ENCODE assay signal across 9 cellular contexts in genomic region chr19:35509861-35510625, GRCh38. TPM values are rescaled to one million over a fixed set of nuclear protein-coding genes. Genes with fewer than 3 reads are reported as not detected.
DNase-seq lines count a peak whose midpoint lies in the region; ATAC-seq, FAIRE-seq and TF ChIP-seq lines count a peak whose summit lies in the region.
"Had no signal": no experiment of that assay in that cellular context is flagged by ENCODE, and none has a peak within 500 bp of the region (broad histone marks: within the 10 kb centered on the region; RNA-seq: fewer than 3 reads in every experiment).

No MANE protein-coding gene starts in this region.

- no peak overlapping the region for H3K4me2 ChIP-seq in endothelial cell of umbilical vein (ENCODE audit: insufficient read depth, low read length)

- H3K9ac ChIP-seq in endothelial cell of umbilical vein (replicated peaks; ENCODE audit: extremely low read depth, insufficient read depth, low read length) = no peak overlapping the region

- H3K9me3 ChIP-seq in HAP-1 (no peaks in the 10 kb centered on the region), endothelial cell of umbilical vein (replicated peaks; ENCODE audit: control insufficient read depth, insufficient read depth, low read length) (no peaks in the 10 kb centered on the region)

- BruUV-seq in endothelial cell of umbilical vein (replicated peaks; lab: Mats Ljungman, UMichigan) = no TSS peak

- TF ChIP-seq POLR2A in endothelial cell of umbilical vein (IDR thresholded peaks at IDR 0.05; ENCODE audit: low read depth, low read length) = no peak

- H3K4me3 ChIP-seq in HAP-1 (peak overlapping the region; percentile 47), endothelial cell of umbilical vein (replicated peaks in 1 of 3; ENCODE audit: insufficient read depth in 1 of 3, low read depth in 1 of 3, low read length in 3 of 3) (no peak overlapping the region)
- H3K4me3 ChIP-seq: SK-N-MC had no signal

- intact Hi-C loops in endothelial cell of umbilical vein (cut with micrococcal nuclease) = loop anchor here (1.0 kb wide), 3 partner anchors 82 to 421 kb away; no protein-coding TSS in a partner anchor

- no peaks in the 10 kb centered on the region for H3K9me1 ChIP-seq in endothelial cell of umbilical vein (replicated peaks; ENCODE audit: control insufficient read depth, extremely low read depth, insufficient read depth, low read length)

- H4K20me1 ChIP-seq in endothelial cell of umbilical vein (replicated peaks; ENCODE audit: control insufficient read depth, extremely low read depth, insufficient read depth, low read length) = no peaks in the 10 kb centered on the region

- dilution Hi-C loops in endothelial cell of umbilical vein (cut with MboI; ENCODE audit: extremely low pct_ligation_motif_present, low sequenced_read_pairs) = no loop called here

- no peaks in the 10 kb centered on the region for H3K36me3 Mint-ChIP-seq in activated CD8-positive, alpha-beta memory T cell treated with anti-CD3 and anti-CD28 coated beads, Interleukin-2, amount 10 ng/mL, durations not matched to agents 7 days and 5 days

- peak overlapping the region; percentile 22 for H3K4me3 Mint-ChIP-seq in activated CD8-positive, alpha-beta memory T cell treated with anti-CD3 and anti-CD28 coated beads, Interleukin-2, amount 10 ng/mL, durations not matched to agents 7 days and 5 days

- in situ Hi-C loops in HAP-1 (cut with MboI; ENCODE audit: low sequenced_read_pairs) = no loop called here

- H3K79me2 ChIP-seq in endothelial cell of umbilical vein (ENCODE audit: control insufficient read depth, insufficient read depth, low read length) = no peaks in the 10 kb centered on the region

- POLR2A ChIA-PET in endothelial cell of umbilical vein (lab: Charles Lee) = interaction anchor here (0.5 to 0.6 kb wide), 2 partner anchors 194 to 365 kb away, joined by 3 read pairs; partner anchors contain the start of gene ZBTB32

- H3K27me3 ChIP-seq in HAP-1 (ENCODE audit: low read depth) (no peaks in the 10 kb centered on the region), endothelial cell of umbilical vein (ENCODE audit: control insufficient read depth in 2 of 2, insufficient read depth in 2 of 2, low read length in 2 of 2) (peaks cover 33 to 40% of the 10 kb centered on the region in 2 experiments)

- no peak overlapping the region for H3K27ac Mint-ChIP-seq in activated CD8-positive, alpha-beta memory T cell treated with anti-CD3 and anti-CD28 coated beads, Interleukin-2, amount 10 ng/mL, durations not matched to agents 7 days and 5 days

- DNase-seq in HAP-1 (ENCODE audit: low spot score in 2 of 2) (peak; percentile 69 to 93), NCI-H510A treated with DMSO at 0.1 percent for 48 hours (lab: John Stamatoyannopoulos, UW) (peak; percentile 11), endothelial cell of umbilical vein (ENCODE audit: low read depth, low spot score) (peak; percentile 30), midbrain (lab: John Stamatoyannopoulos, UW) (peak; percentile 55)
- DNase-seq in activated CD8-positive, alpha-beta memory T cell treated with anti-CD3 and anti-CD28 coated beads, Interleukin-2, amount 10 ng/mL, durations not matched to agents 7 days and 5 days = peak; percentile 75
- DNase-seq in stimulated activated CD8-positive, alpha-beta memory T cell treated with anti-CD3 and anti-CD28 coated beads, Interleukin-2, amount 100 ng/mL, for 48 hours (ENCODE audit: low read depth in 2 of 2) = peak; percentile 69 to 73

- peaks cover 15% of the 10 kb centered on the region for H3K36me3 ChIP-seq in HAP-1 (replicated peaks)
- no peaks in the 10 kb centered on the region for H3K36me3 ChIP-seq in endothelial cell of umbilical vein (ENCODE audit: control insufficient read depth in 2 of 2, extremely low read depth in 1 of 2, insufficient read depth in 2 of 2, low read length in 2 of 2)

- CTCF ChIA-PET in activated CD8-positive, alpha-beta memory T cell treated with anti-CD3 and anti-CD28 coated beads, Interleukin-2, amount 10 ng/mL, durations not matched to agents 7 days and 5 days (lab: Charles Lee) = interaction anchor here (0.5 to 3.7 kb wide), 39 partner anchors 8 to 444 kb away, joined by 3 to 21 read pairs (median 3); partner anchors contain the start of genes COX6B1, FFAR2 and FFAR3
- CTCF ChIA-PET in endothelial cell of umbilical vein (lab: Charles Lee) = interaction anchor here (0.6 to 4.0 kb wide), 25 partner anchors 9 to 422 kb away, joined by 3 to 28 read pairs (median 4); partner anchors contain the start of genes HAUS5 and SBSN

- TF ChIP-seq CTCF in C4-2B (conservative IDR thresholded peaks at IDR 0.05) = peak; percentile 96
- peak; percentile 88 to 94 for TF ChIP-seq CTCF in endothelial cell of umbilical vein (IDR thresholded peaks at IDR 0.05; ENCODE audit: extremely low read depth in 1 of 2, insufficient read depth in 1 of 2, low read depth in 1 of 2, low read length in 2 of 2)

- peaks cover 59% of the 10 kb centered on the region for H3K27me3 Mint-ChIP-seq in activated CD8-positive, alpha-beta memory T cell treated with anti-CD3 and anti-CD28 coated beads, Interleukin-2, amount 10 ng/mL, durations not matched to agents 7 days and 5 days

- H3K27ac ChIP-seq in C4-2B (no peak overlapping the region), endothelial cell of umbilical vein (ENCODE audit: insufficient read depth, low read depth, low read length) (no peak overlapping the region)
- H3K27ac ChIP-seq: SK-N-MC had no signal

- ATAC-seq in activated CD8-positive, alpha-beta memory T cell treated with anti-CD3 and anti-CD28 coated beads, Interleukin-2, amount 10 ng/mL, durations not matched to agents 7 days and 5 days = peak; percentile 78
- no peak for ATAC-seq in GM19455 (IDR thresholded peaks at IDR 0.05; ENCODE audit: unreplicated experiment)

- H3K4me1 ChIP-seq in HAP-1 (peaks cover 6% of the 10 kb centered on the region; the same call in 1 of the 2 replicates), endothelial cell of umbilical vein (ENCODE audit: control insufficient read depth, extremely low read depth, insufficient read depth, low read length) (no peaks in the 10 kb centered on the region)

- FAIRE-seq in endothelial cell of umbilical vein (lab: Jason Lieb, UNC) = peak; percentile 66

- peaks cover 14% of the 10 kb centered on the region for H3K4me1 Mint-ChIP-seq in activated CD8-positive, alpha-beta memory T cell treated with anti-CD3 and anti-CD28 coated beads, Interleukin-2, amount 10 ng/mL, durations not matched to agents 7 days and 5 days

- H3K9me3 Mint-ChIP-seq in activated CD8-positive, alpha-beta memory T cell treated with anti-CD3 and anti-CD28 coated beads, Interleukin-2, amount 10 ng/mL, durations not matched to agents 7 days and 5 days (ENCODE audit: low read depth) = no peaks in the 10 kb centered on the region

- H2AFZ ChIP-seq in endothelial cell of umbilical vein (ENCODE audit: low read depth, low read length) = no peak overlapping the region

RNA-seq across cellular contexts. Expression of gene DMKN, which starts 3.4 kb away (rescaled TPM):
- total RNA-seq in activated CD8-positive, alpha-beta memory T cell treated with anti-CD3 and anti-CD28 coated beads, Interleukin-2, amount 10 ng/mL, durations not matched to agents 7 days and 5 days = not detected
- total RNA-seq in endothelial cell of umbilical vein = not detected in 2 replicates
- polyA plus RNA-seq in endothelial cell of umbilical vein = not detected in 2 replicates
- not detected in 2 replicates for polyA plus RNA-seq in endothelial cell of umbilical vein (2011; cell fraction: cytosol; rRNA removed)
- not detected in 2 replicates for polyA plus RNA-seq in endothelial cell of umbilical vein (2011; cell fraction: nucleus; rRNA removed)
- polyA plus RNA-seq in endothelial cell of umbilical vein (2012) = not detected in 2 replicates
- not detected in 2 replicates for polyA minus RNA-seq in endothelial cell of umbilical vein
- 17.7 TPM for polyA minus RNA-seq in endothelial cell of umbilical vein (2011; cell fraction: cytosol; rRNA and poly(A)+ RNA removed)
- polyA minus RNA-seq in endothelial cell of umbilical vein (2011; cell fraction: nucleus; rRNA and poly(A)+ RNA removed) = not detected in 2 replicates

RNA-seq across cellular contexts. Expression of gene SBSN, which starts 18.1 kb away (rescaled TPM):
- not detected for total RNA-seq in activated CD8-positive, alpha-beta memory T cell treated with anti-CD3 and anti-CD28 coated beads, Interleukin-2, amount 10 ng/mL, durations not matched to agents 7 days and 5 days
- total RNA-seq in endothelial cell of umbilical vein = not detected in 2 replicates
- polyA plus RNA-seq in endothelial cell of umbilical vein = not detected in 2 replicates
- polyA plus RNA-seq in endothelial cell of umbilical vein (2011; cell fraction: cytosol; rRNA removed) = not detected in 2 replicates
- 0.07 TPM in 1 of 2 replicates, not detected in the other for polyA plus RNA-seq in endothelial cell of umbilical vein (2011; cell fraction: nucleus; rRNA removed)
- not detected in 2 replicates for polyA plus RNA-seq in endothelial cell of umbilical vein (2012)
- polyA minus RNA-seq in endothelial cell of umbilical vein = not detected in 2 replicates
- polyA minus RNA-seq in endothelial cell of umbilical vein (2011; cell fraction: cytosol; rRNA and poly(A)+ RNA removed) = not detected
- polyA minus RNA-seq in endothelial cell of umbilical vein (2011; cell fraction: nucleus; rRNA and poly(A)+ RNA removed) = not detected in 2 replicates

RNA-seq across cellular contexts. Expression of gene KRTDAP, which starts 19.8 kb away (rescaled TPM):
- total RNA-seq in activated CD8-positive, alpha-beta memory T cell treated with anti-CD3 and anti-CD28 coated beads, Interleukin-2, amount 10 ng/mL, durations not matched to agents 7 days and 5 days = not detected
- total RNA-seq in endothelial cell of umbilical vein = not detected in 2 replicates
- not detected in 2 replicates for polyA plus RNA-seq in endothelial cell of umbilical vein
- polyA plus RNA-seq in endothelial cell of umbilical vein (2011; cell fraction: cytosol; rRNA removed) = not detected in 2 replicates
- not detected in 2 replicates for polyA plus RNA-seq in endothelial cell of umbilical vein (2011; cell fraction: nucleus; rRNA removed)
- polyA plus RNA-seq in endothelial cell of umbilical vein (2012) = not detected in 2 replicates
- not detected in 2 replicates for polyA minus RNA-seq in endothelial cell of umbilical vein
- polyA minus RNA-seq in endothelial cell of umbilical vein (2011; cell fraction: cytosol; rRNA and poly(A)+ RNA removed) = not detected
- polyA minus RNA-seq in endothelial cell of umbilical vein (2011; cell fraction: nucleus; rRNA and poly(A)+ RNA removed) = not detected in 2 replicates

RNA-seq across cellular contexts. Expression of gene GAPDHS, which starts 23.2 kb away (rescaled TPM):
- not detected for total RNA-seq in activated CD8-positive, alpha-beta memory T cell treated with anti-CD3 and anti-CD28 coated beads, Interleukin-2, amount 10 ng/mL, durations not matched to agents 7 days and 5 days
- not detected in 2 replicates for total RNA-seq in endothelial cell of umbilical vein
- polyA plus RNA-seq in endothelial cell of umbilical vein = not detected in 2 replicates
- polyA plus RNA-seq in endothelial cell of umbilical vein (2011; cell fraction: cytosol; rRNA removed) = not detected in 2 replicates
- not detected in 2 replicates for polyA plus RNA-seq in endothelial cell of umbilical vein (2011; cell fraction: nucleus; rRNA removed)
- polyA plus RNA-seq in endothelial cell of umbilical vein (2012) = not detected in 2 replicates
- not detected in 2 replicates for polyA minus RNA-seq in endothelial cell of umbilical vein
- polyA minus RNA-seq in endothelial cell of umbilical vein (2011; cell fraction: cytosol; rRNA and poly(A)+ RNA removed) = not detected
- not detected in 2 replicates for polyA minus RNA-seq in endothelial cell of umbilical vein (2011; cell fraction: nucleus; rRNA and poly(A)+ RNA removed)

RNA-seq across cellular contexts. Expression of gene TMEM147, which starts 35.4 kb away (rescaled TPM):
- total RNA-seq in activated CD8-positive, alpha-beta memory T cell treated with anti-CD3 and anti-CD28 coated beads, Interleukin-2, amount 10 ng/mL, durations not matched to agents 7 days and 5 days = 10 to 100 TPM; 43.6 to 65.3 TPM
- total RNA-seq in endothelial cell of umbilical vein = 75.8 and 76.1 TPM in 2 replicates
- 214 and 246 TPM in 2 replicates for polyA plus RNA-seq in endothelial cell of umbilical vein
- polyA plus RNA-seq in endothelial cell of umbilical vein (2011; cell fraction: cytosol; rRNA removed) = 139 and 141 TPM in 2 replicates
- polyA plus RNA-seq in endothelial cell of umbilical vein (2011; cell fraction: nucleus; rRNA removed) = 67.0 and 76.7 TPM in 2 replicates
- polyA plus RNA-seq in endothelial cell of umbilical vein (2012) = 120 and 124 TPM in 2 replicates
- polyA minus RNA-seq in endothelial cell of umbilical vein = 153 and 162 TPM in 2 replicates
- 103 TPM for polyA minus RNA-seq in endothelial cell of umbilical vein (2011; cell fraction: cytosol; rRNA and poly(A)+ RNA removed)
- 14.3 and 22.6 TPM in 2 replicates for polyA minus RNA-seq in endothelial cell of umbilical vein (2011; cell fraction: nucleus; rRNA and poly(A)+ RNA removed)

Comparison
In these comparisons a context has a peak if more than half of its experiments do, and no peak if none do; other contexts are left out.
1. DNase-seq: peak in every context shown above with its lines; median percentile 81 in HAP-1; 75 in activated CD8-positive, alpha-beta memory T cell treated with anti-CD3 and anti-CD28 coated beads, Interleukin-2, amount 10 ng/mL, durations not matched to agents 7 days and 5 days; 71 in stimulated activated CD8-positive, alpha-beta memory T cell treated with anti-CD3 and anti-CD28 coated beads, Interleukin-2, amount 100 ng/mL, for 48 hours; 55 in midbrain; 30 in endothelial cell of umbilical vein; 11 in NCI-H510A treated with DMSO at 0.1 percent for 48 hours.